10 cellular contexts compared by ENCODE assay signal in genomic region chr3:57646723-57647122, GRCh38. TPM values are rescaled to one million over a fixed set of nuclear protein-coding genes. Genes with fewer than 3 reads are reported as not detected.
A peak's percentile ranks its signal among the peaks of the same experiment; 100 is the strongest.
DNase-seq lines count a peak whose midpoint lies in the region; ATAC-seq, FAIRE-seq and TF ChIP-seq lines count a peak whose summit lies in the region.
"Had no signal": no experiment of that assay in that cellular context is flagged by ENCODE, and none has a peak within 500 bp of the region (broad histone marks: within the 10 kb centered on the region; RNA-seq: fewer than 3 reads in every experiment).

No MANE protein-coding gene starts in this region.

- FAIRE-seq in A549 (lab: Jason Lieb, UNC), result no peak
- no peak for FAIRE-seq in K562 (lab: Jason Lieb, UNC)

- H3K9me1 ChIP-seq in K562 (ENCODE audit: control insufficient read depth, insufficient read depth, low read length), result no peaks in the 10 kb centered on the region

- TF ChIP-seq CTCF in A549 (IDR thresholded peaks at IDR 0.05) (peak; percentile 24; the same call in 1 of the 3 replicates), HFF-Myc (IDR thresholded peaks at IDR 0.05; ENCODE audit: low read depth, low read length, missing control alignments) (no peak), K562 (IDR thresholded peaks at IDR 0.05 in 2 of 3, conservative IDR thresholded peaks at IDR 0.05 in 1 of 3; ENCODE audit: insufficient read depth in 2 of 3, low read depth in 1 of 3, low read length in 3 of 3) (peak; percentile 5 to 41 (median 12); a peak in 2 of 6 replicates)

- POLR2A ChIA-PET in A549 (lab: Yijun Ruan, JAX), result no interaction called here
- POLR2A ChIA-PET in K562 (lab: Yijun Ruan, JAX), result no interaction called here

- BruUV-seq in K562 (replicated peaks; lab: Mats Ljungman, UMichigan), result no TSS peak

- in situ Hi-C loops in K562 (cut with MboI), result no loop called here

- H3K4me3 ChIP-seq in A549 (no peak overlapping the region), HFF-Myc (replicated peaks; ENCODE audit: low read depth, low read length) (no peak overlapping the region), K562 (no peak overlapping the region)

- no peak overlapping the region for H3K9ac ChIP-seq in K562 (ENCODE audit: insufficient read depth in 1 of 2, low read depth in 2 of 2, low read length in 2 of 2)

- peak; percentile 3 to 24 for DNase-seq in A549 (ENCODE audit: low read depth in 1 of 2, low spot score in 1 of 2)
- peak; percentile 14 for DNase-seq in HFF-Myc (ENCODE audit: extremely low read depth, low read depth)
- DNase-seq in K562 (ENCODE audit: extremely low read depth in 1 of 4, low spot score in 3 of 4), result peak in 3 of 4 experiments; percentile 5 to 12 (median 5)
- DNase-seq in immature natural killer cell, result peak in 2 of 3 donors; percentile 10 to 15
- no peak for DNase-seq in NCI-H748 treated with DMSO at 0.1 percent for 48 hours (lab: John Stamatoyannopoulos, UW)
- DNase-seq in NCI-H510A treated with DMSO at 0.1 percent for 48 hours (lab: John Stamatoyannopoulos, UW), result no peak
- no peak for DNase-seq in globus pallidus (ENCODE audit: low spot score)
- DNase-seq: DMS53, NCI-H2171 treated with DMSO at 0.1 percent for 48 hours had no signal

- no peaks in the 10 kb centered on the region for H3K27me3 Mint-ChIP-seq in immature natural killer cell (ENCODE audit: low read depth in 3 of 3)

- H3K4me1 ChIP-seq in A549 (no peaks in the 10 kb centered on the region; the same call in 2 of the 3 replicates), K562 (replicated peaks in 1 of 2; ENCODE audit: control insufficient read depth in 2 of 2, insufficient read depth in 2 of 2, low read length in 2 of 2) (no peaks in the 10 kb centered on the region)

- H3K4me1 Mint-ChIP-seq in immature natural killer cell, result peaks cover 6 to 27% of the 10 kb centered on the region in 2 donors

- no peak overlapping the region for H3K4me3 Mint-ChIP-seq in immature natural killer cell

- ATAC-seq in A549, result peak; percentile 47 to 61; a peak in 3 of 6 replicates
- 0 out of 3 replicates have a peak, but pooled peaks have one; percentile 46 for ATAC-seq in K562
- ATAC-seq in GM19463 (IDR thresholded peaks at IDR 0.05; ENCODE audit: unreplicated experiment), result no peak

- H3K9me3 ChIP-seq in A549 (peaks cover 8% of the 10 kb centered on the region; the same call in 2 of the 3 replicates), K562 (replicated peaks; ENCODE audit: control insufficient read depth, insufficient read depth, low read depth, low read length) (no peaks in the 10 kb centered on the region)

- no peak overlapping the region for H2AFZ ChIP-seq in K562 (ENCODE audit: low read depth, low read length)

- peak overlapping the region in 4 of 6 donors; percentile 7 to 69 (median 40) for H3K27ac Mint-ChIP-seq in immature natural killer cell

- intact Hi-C loops in K562 (cut with micrococcal nuclease), result loop anchor here (10.0 kb wide), 1 partner anchor 178 kb away; no protein-coding TSS in a partner anchor

- no peaks in the 10 kb centered on the region for H3K27me3 ChIP-seq in K562 (ENCODE audit: control insufficient read depth in 2 of 2, insufficient read depth in 2 of 2, low read length in 2 of 2)

- H3K4me2 ChIP-seq in A549 (no peak overlapping the region), K562 (ENCODE audit: insufficient read depth, low read length) (no peak overlapping the region)

- TF ChIP-seq EP300 in A549 (IDR thresholded peaks at IDR 0.05) (no peak), K562 (IDR thresholded peaks at IDR 0.05; ENCODE audit: low read length) (no peak)

- TF ChIP-seq POLR2A in A549 (IDR thresholded peaks at IDR 0.05; ENCODE audit: low read length) (no peak), K562 (conservative IDR thresholded peaks at IDR 0.05) (no peak)

- H3K79me2 ChIP-seq in K562 (ENCODE audit: control insufficient read depth, insufficient read depth, low read length), result no peaks in the 10 kb centered on the region

- TF ChIP-seq RAD21 in A549 (conservative IDR thresholded peaks at IDR 0.05 in 1 of 2, IDR thresholded peaks at IDR 0.05 in 1 of 2) (0 out of 5 replicates have a peak, but pooled peaks have one; percentile 22 to 34), K562 (CRISPR knock-in tag; conservative IDR thresholded peaks at IDR 0.05 in 1 of 2, IDR thresholded peaks at IDR 0.05 in 1 of 2) (peak; percentile 13 to 44; a peak in 3 of 4 replicates)

- CTCF ChIA-PET in A549 (lab: Yijun Ruan, JAX), result no interaction called here
- CTCF ChIA-PET in K562 (lab: Yijun Ruan, JAX; ENCODE audit: low intra/inter-chr PET ratio), result interaction anchor here (1.8 kb wide), 1 partner anchor 179 kb away, joined by 10 read pairs; no protein-coding TSS in a partner anchor

- H4K20me1 ChIP-seq in K562 (replicated peaks; ENCODE audit: control insufficient read depth, insufficient read depth, low read length), result no peaks in the 10 kb centered on the region

- peaks cover 19% of the 10 kb centered on the region; the same call in 1 of the 3 replicates for H3K36me3 ChIP-seq in K562 (ENCODE audit: control insufficient read depth, insufficient read depth, low read length)

- H3K9me3 Mint-ChIP-seq in immature natural killer cell, result no peaks in the 10 kb centered on the region

- WGBS in A549 (ENCODE audit: missing lambda C conversion rate), result 85% methylated on average over 2 of the region's 2 CpGs
- 89% methylated on average over 2 of the region's 2 CpGs for WGBS in K562 (ENCODE audit: insufficient coverage, low coverage, missing lambda C conversion rate)

- peaks cover 31 to 49% (median 42%) of the 10 kb centered on the region in 3 donors for H3K36me3 Mint-ChIP-seq in immature natural killer cell

- H3K27ac ChIP-seq in A549, result no peak overlapping the region
- H3K27ac ChIP-seq in K562 (ENCODE audit: extremely low read depth, low read depth, low read length), result no peak overlapping the region

TF ChIP-seq in K562, 482 proteins besides CTCF, POLR2A, EP300 and RAD21 (continues in another document):
- TF ChIP-seq MYBL2 (IDR thresholded peaks at IDR 0.05; ENCODE audit: low read depth), result no peak
- no peak for TF ChIP-seq MYBL2 (CRISPR knock-in tag; IDR thresholded peaks at IDR 0.05; ENCODE audit: borderline replicate concordance)
- no peak for TF ChIP-seq RFX7 (CRISPR knock-in tag; IDR thresholded peaks at IDR 0.05)

RNA-seq across cellular contexts. Expression of gene DENND6A, which starts 46.2 kb away (rescaled TPM):
- 15.8 and 18.1 TPM in 2 replicates for polyA plus RNA-seq in A549 (2011; rRNA removed)
- polyA plus RNA-seq in A549 (2012; cell fraction: cytosol; rRNA removed), result 2.6 and 3.3 TPM in 2 replicates
- 2.1 and 4.8 TPM in 2 replicates for polyA plus RNA-seq in A549 (2012; cell fraction: nucleus; rRNA removed)
- 5.4 to 6.7 TPM (median 5.9 TPM) in 3 replicates for polyA plus RNA-seq in A549 (2017; fragmentation: RNase III; extraction: RNeasy Plus Mini Kit Qiagen cat#74134 plus additional on column Dnase treatment)
- 16.4 and 18.1 TPM in 2 replicates for polyA minus RNA-seq in A549 (2011; rRNA and poly(A)+ RNA removed)
- total RNA-seq in K562 (2011; cell fraction: chromatin; rRNA removed; ENCODE audit: low replicate concordance), result 20.0 and 40.2 TPM in 2 replicates
- total RNA-seq in K562 (2011; cell fraction: nucleolus; rRNA removed), result 6.7 and 7.8 TPM in 2 replicates
- total RNA-seq in K562 (2011; cell fraction: nucleoplasm; rRNA removed), result 14.8 and 16.4 TPM in 2 replicates
- total RNA-seq in K562 (2014; rRNA removed), result 6.0 and 7.3 TPM in 2 replicates
- 10.3 and 12.8 TPM in 2 replicates for total RNA-seq in K562 (2014; rRNA removed; fragmentation: Illumina TruSeq; extraction: Trizol)
- total RNA-seq in K562 (2015; rRNA removed; fragmentation: Illumina TruSeq; extraction: Trizol), result 11.7 and 12.7 TPM in 2 replicates
- total RNA-seq in K562 (2021), result 10.0 and 10.9 TPM in 2 replicates
- polyA plus RNA-seq in K562 (2011; rRNA removed), result 10.0 and 15.5 TPM in 2 replicates
- polyA plus RNA-seq in K562 (2011; cell fraction: cytosol; rRNA removed), result 7.7 and 9.7 TPM in 2 replicates
- 6.4 and 10.3 TPM in 2 replicates for polyA plus RNA-seq in K562 (2011; cell fraction: nucleus; rRNA removed)
- polyA plus RNA-seq in K562 (2012), result 7.0 and 19.0 TPM in 2 replicates
- 7.1 TPM in 2 replicates for polyA plus RNA-seq in K562 (2014; fragmentation: Illumina TruSeq; extraction: Trizol)
- 1 to 10 TPM; 1.5 to 2.0 TPM for polyA plus RNA-seq in K562 (2014; fragmentation: Nextera tagmentation; extraction: Ambion mirVana)
- 4.4 and 5.2 TPM in 2 replicates for polyA plus RNA-seq in K562 (2014; rRNA removed)
- 14.8 and 23.4 TPM in 2 replicates for polyA minus RNA-seq in K562 (2011; rRNA and poly(A)+ RNA removed)
- polyA minus RNA-seq in K562 (2011; cell fraction: cytosol; rRNA and poly(A)+ RNA removed), result 6.7 and 10.7 TPM in 2 replicates
- polyA minus RNA-seq in K562 (2011; cell fraction: nucleus; rRNA and poly(A)+ RNA removed), result 4.4 and 6.7 TPM in 2 replicates
- 10 to 100 TPM in 2 of 3 donors, 1 to 10 TPM in 1; 8.8 to 37.1 (median 27.5) TPM for polyA plus RNA-seq in immature natural killer cell

RNA-seq across cellular contexts. Expression of gene ARF4, which starts 49.6 kb away (rescaled TPM):
- polyA plus RNA-seq in A549 (2011; rRNA removed) (222 and 262 TPM in 2 replicates), A549 (2017; fragmentation: RNase III; extraction: RNeasy Plus Mini Kit Qiagen cat#74134 plus additional on column Dnase treatment) (129 to 136 TPM (median 133 TPM) in 3 replicates), K562 (2011; rRNA removed) (151 and 172 TPM in 2 replicates), K562 (2014; fragmentation: Illumina TruSeq; extraction: Trizol) (114 and 142 TPM in 2 replicates), K562 (2014; fragmentation: Nextera tagmentation; extraction: Ambion mirVana) (100 to 1,000 TPM; 226 to 273 TPM), K562 (2014; rRNA removed) (82.0 and 95.2 TPM in 2 replicates), immature natural killer cell (100 to 1,000 TPM; 136 to 221 (median 158) TPM)
- 60.4 and 75.3 TPM in 2 replicates for polyA plus RNA-seq in A549 (2012; cell fraction: cytosol; rRNA removed)
- 63.8 and 68.3 TPM in 2 replicates for polyA plus RNA-seq in A549 (2012; cell fraction: nucleus; rRNA removed)
- polyA minus RNA-seq in A549 (2011; rRNA and poly(A)+ RNA removed), result 209 and 300 TPM in 2 replicates
- 45.0 and 68.9 TPM in 2 replicates for total RNA-seq in K562 (2011; cell fraction: chromatin; rRNA removed; ENCODE audit: low replicate concordance)
- 61.5 and 90.7 TPM in 2 replicates for total RNA-seq in K562 (2011; cell fraction: nucleolus; rRNA removed)
- total RNA-seq in K562 (2011; cell fraction: nucleoplasm; rRNA removed), result 64.5 and 107 TPM in 2 replicates
- total RNA-seq in K562 (2014; rRNA removed) (41.1 and 59.1 TPM in 2 replicates), K562 (2014; rRNA removed; fragmentation: Illumina TruSeq; extraction: Trizol) (83.8 and 93.5 TPM in 2 replicates), K562 (2015; rRNA removed; fragmentation: Illumina TruSeq; extraction: Trizol) (72.2 and 72.4 TPM in 2 replicates), K562 (2021) (65.1 and 70.4 TPM in 2 replicates)
- polyA plus RNA-seq in K562 (2011; cell fraction: cytosol; rRNA removed), result 115 and 117 TPM in 2 replicates
- 84.7 TPM in 2 replicates for polyA plus RNA-seq in K562 (2011; cell fraction: nucleus; rRNA removed)
- 87.8 and 109 TPM in 2 replicates for polyA plus RNA-seq in K562 (2012)
- polyA minus RNA-seq in K562 (2011; rRNA and poly(A)+ RNA removed), result 98.6 and 98.8 TPM in 2 replicates
- 39.0 and 55.6 TPM in 2 replicates for polyA minus RNA-seq in K562 (2011; cell fraction: cytosol; rRNA and poly(A)+ RNA removed)
- polyA minus RNA-seq in K562 (2011; cell fraction: nucleus; rRNA and poly(A)+ RNA removed), result 47.4 and 61.6 TPM in 2 replicates

Comparison
In these comparisons a context has a peak if more than half of its experiments do, and no peak if none do; other contexts are left out.
1. DNase-seq: peak in A549 (2 of 2), HFF-Myc (single experiment), K562 (3 of 4) and immature natural killer cell (2 of 3); none in NCI-H748 treated with DMSO at 0.1 percent for 48 hours (single experiment), NCI-H510A treated with DMSO at 0.1 percent for 48 hours (single experiment) and globus pallidus (single experiment).
2. Of the 35 proteins assayed by ChIP-seq in both K562 and A549: peak only in K562: none; only in A549: SMC3; in both: CTCF and RAD21; in neither: 32.